8 cellular contexts compared by ENCODE assay signal in the genomic region with DNA sequence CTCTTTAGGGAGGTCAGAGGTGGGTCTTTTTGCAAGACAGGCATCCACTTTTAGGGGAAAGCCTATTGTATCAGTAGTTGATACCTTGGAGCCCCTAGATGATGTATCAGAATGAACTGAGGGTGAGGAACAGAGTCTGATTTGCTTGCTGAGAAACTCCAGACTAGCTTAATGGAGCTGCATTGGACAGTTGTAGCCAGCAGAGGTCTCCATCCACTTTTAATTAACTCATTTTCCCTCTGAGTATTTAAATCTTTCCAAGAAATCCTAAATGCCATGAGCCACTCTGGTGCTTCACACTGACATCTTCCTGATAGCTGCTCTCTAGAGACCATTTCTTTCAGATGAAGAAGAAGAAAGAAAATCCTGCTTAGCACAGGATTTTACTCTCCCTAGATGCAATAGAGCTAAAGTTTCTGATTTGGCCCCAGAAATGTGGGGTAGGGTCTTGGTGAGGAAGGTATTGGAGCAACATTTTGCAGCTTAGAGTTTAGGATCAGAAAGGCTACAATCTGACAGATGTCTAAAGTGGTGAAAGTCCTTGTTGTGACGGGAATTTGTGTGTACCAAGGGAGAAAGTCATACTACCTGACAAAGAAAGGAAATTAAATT. TPM values are rescaled to one million over a fixed set of nuclear protein-coding genes. Genes with fewer than 3 reads are reported as not detected.
DNase-seq lines count a peak whose midpoint lies in the region; ATAC-seq and TF ChIP-seq lines count a peak whose summit lies in the region.

No MANE protein-coding gene starts in this region.

- H3K4me3 ChIP-seq in choroid plexus epithelial cell (ENCODE audit: low read depth, low read length) (no peak overlapping the region), mucosa of descending colon (no peak overlapping the region)

- H3K9me3 ChIP-seq in mucosa of descending colon: no peaks in the 10 kb centered on the region

- ATAC-seq in mucosa of descending colon (peak; percentile 39), HG03045 (IDR thresholded peaks at IDR 0.05; ENCODE audit: unreplicated experiment) (no peak)

- intact Hi-C loops in mucosa of descending colon (cut with DNase I, micrococcal nuclease): no loop called here

- H3K36me3 ChIP-seq in mucosa of descending colon (ENCODE audit: low read depth): no peaks in the 10 kb centered on the region

- TF ChIP-seq CTCF in choroid plexus epithelial cell (conservative IDR thresholded peaks at IDR 0.05; ENCODE audit: low read depth, low read length) (peak; percentile 84), mucosa of descending colon (IDR thresholded peaks at IDR 0.05) (peak; percentile 11)

- DNase-seq in NCI-H1105 treated with DMSO at 0.1 percent for 48 hours (lab: John Stamatoyannopoulos, UW) (peak; percentile 20), NCI-H1105 (lab: John Stamatoyannopoulos, UW) (no peak), NCI-H2227 (lab: John Stamatoyannopoulos, UW; ENCODE audit: unreplicated experiment) (peak; percentile 26), choroid plexus epithelial cell (ENCODE audit: low read depth) (peak; percentile 78), mucosa of descending colon (peak in 1 of 3 donors; percentile 19), COLO668 (lab: John Stamatoyannopoulos, UW; ENCODE audit: unreplicated experiment) (no peak)
- DNase-seq in activated CD4-positive, CD25-positive, alpha-beta regulatory T cell treated with anti-CD3 and anti-CD28 coated beads, Interleukin-2, amount 50 U/mL, for 72 hours: no peak

- H3K4me1 ChIP-seq in mucosa of descending colon (ENCODE audit: low read depth): no peaks in the 10 kb centered on the region

RNA-seq across cellular contexts. Expression of a gene that starts 38.0 kb away (rescaled TPM):
- 10 to 100 TPM; 53.3 to 59.7 (median 57.2) TPM for total RNA-seq in mucosa of descending colon

Comparison
In these comparisons a context has a peak if more than half of its experiments do, and no peak if none do; other contexts are left out.
1. DNase-seq: peak in NCI-H1105 treated with DMSO at 0.1 percent for 48 hours (single experiment), NCI-H2227 (single experiment) and choroid plexus epithelial cell (single experiment); none in NCI-H1105 (single experiment), activated CD4-positive, CD25-positive, alpha-beta regulatory T cell treated with anti-CD3 and anti-CD28 coated beads, Interleukin-2, amount 50 U/mL, for 72 hours (single experiment) and COLO668 (single experiment).